ENCODE assay signal across 7 cellular contexts in the genomic region with DNA sequence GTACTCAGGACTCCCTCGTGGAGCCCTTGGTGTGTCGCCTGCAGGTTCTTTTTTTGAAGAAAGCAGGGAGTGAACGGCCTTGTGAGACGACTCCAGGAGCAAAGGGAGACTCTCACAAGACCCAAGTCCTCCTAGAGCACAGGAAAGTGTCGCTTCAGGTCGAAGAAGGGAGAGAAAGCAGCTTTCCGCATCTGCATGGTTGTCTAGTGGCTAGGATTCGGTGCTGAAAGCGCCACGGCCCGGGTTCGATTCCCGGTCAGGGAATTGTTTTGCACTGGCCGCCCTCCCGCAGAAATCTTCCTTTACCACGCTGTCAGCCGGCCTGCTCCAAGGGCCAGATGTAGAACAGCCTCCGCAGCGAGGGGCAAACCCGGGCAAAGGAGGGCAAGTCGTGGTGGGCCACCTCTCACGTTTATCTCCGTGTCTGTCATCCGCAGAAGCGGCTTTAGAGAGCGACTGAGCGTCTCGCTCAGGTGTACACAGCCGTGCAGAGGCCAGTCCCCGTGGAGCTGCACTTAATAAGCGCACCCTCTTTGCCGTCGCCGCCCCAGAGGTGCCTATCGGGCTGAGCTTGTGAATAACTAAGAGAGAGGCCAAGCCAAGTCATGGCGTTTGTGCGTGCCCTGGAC.
DNase-seq lines count a peak whose midpoint lies in the region; ATAC-seq, FAIRE-seq and TF ChIP-seq lines count a peak whose summit lies in the region.
"Not testable (repeated sequence)": the region's sequence is repeated elsewhere in the genome, so short reads cannot be mapped to it uniquely, and the experiment has no call there.

No MANE protein-coding gene starts in this region.

- H3K9me2 ChIP-seq in GM23338 (ENCODE audit: insufficient read depth), result not testable (repeated sequence)

- WGBS in A549 (ENCODE audit: missing lambda C conversion rate), result 69% methylated on average over 17 of the region's 37 CpGs
- WGBS in endodermal cell (ENCODE audit: insufficient coverage in 1 of 2, insufficient read length in 1 of 2), 2 experiments, result 94 to 97% methylated on average over 13 to 18 of the region's 37 CpGs

- H3K4me3 Mint-ChIP-seq in GM23338, result peak overlapping the region; percentile 71
- peak overlapping the region; percentile 63 for H3K4me3 Mint-ChIP-seq in WTC11
- H3K4me3 Mint-ChIP-seq in endodermal cell, result not testable (repeated sequence)
- H3K4me3 Mint-ChIP-seq in naive B cell, result peak overlapping the region in 6 of 8 donors; percentile 37 to 87 (median 58)

- H3K27ac Mint-ChIP-seq in GM23338; WTC11; activated naive CD4-positive, alpha-beta T cell treated with anti-CD3 and anti-CD28 coated beads, Interleukin-2, amount 50 U/mL, for 72 hours; endodermal cell; naive B cell: not testable (repeated sequence)

- not testable (repeated sequence) for H3K27me3 ChIP-seq in GM23338 (ENCODE audit: insufficient read depth); endodermal cell (ENCODE audit: control insufficient read depth, insufficient read depth, low read length, poor library complexity, severe bottlenecking)

- H3K79me2 ChIP-seq in GM23338 (replicated peaks; ENCODE audit: insufficient read depth), result not testable (repeated sequence)

- H3K4me1 Mint-ChIP-seq in GM23338, WTC11, endodermal cell, naive B cell: not testable (repeated sequence)

- H3K27me3 Mint-ChIP-seq in GM23338 (ENCODE audit: insufficient read depth, low read depth, poor library complexity); WTC11 (ENCODE audit: low read depth); endodermal cell (ENCODE audit: insufficient read depth); naive B cell: not testable (repeated sequence)

- not testable (repeated sequence) for H3K9ac ChIP-seq in endodermal cell (ENCODE audit: extremely low read depth, low read length, poor library complexity, severe bottlenecking)

- TF ChIP-seq RAD21 in A549 (conservative IDR thresholded peaks at IDR 0.05 in 1 of 2, IDR thresholded peaks at IDR 0.05 in 1 of 2), result not testable (repeated sequence)

- not testable (repeated sequence) for H3K4me2 ChIP-seq in A549, GM23338

- not testable (repeated sequence) for TF ChIP-seq CTCF in A549 (IDR thresholded peaks at IDR 0.05); GM23338 (conservative IDR thresholded peaks at IDR 0.05; ENCODE audit: low read depth in 2 of 2); WTC11 (IDR thresholded peaks at IDR 0.05); endodermal cell (conservative IDR thresholded peaks at IDR 0.05)

- not testable (repeated sequence) for TF ChIP-seq POLR2A in A549 (IDR thresholded peaks at IDR 0.05; ENCODE audit: low read length)

- not testable (repeated sequence) for H3K4me3 ChIP-seq in A549; GM23338; endodermal cell (ENCODE audit: low read length)

- H4K20me1 ChIP-seq in GM23338 (replicated peaks; ENCODE audit: insufficient read depth), result not testable (repeated sequence)

- CTCF ChIA-PET in A549 (lab: Yijun Ruan, JAX); WTC11 (lab: Charles Lee): not testable (repeated sequence)

- not testable (repeated sequence) for H3K36me3 Mint-ChIP-seq in GM23338 (ENCODE audit: low read depth); WTC11; activated naive CD4-positive, alpha-beta T cell treated with anti-CD3 and anti-CD28 coated beads, Interleukin-2, amount 50 U/mL, for 72 hours; endodermal cell (ENCODE audit: low read depth); naive B cell

- H3F3A ChIP-seq in GM23338 (replicated peaks; ENCODE audit: low read depth), result not testable (repeated sequence)

- not testable (repeated sequence) for H3K36me3 ChIP-seq in GM23338 (ENCODE audit: insufficient read depth); endodermal cell (ENCODE audit: control insufficient read depth, insufficient read depth, low read length)

- intact Hi-C loops in sciatic nerve (cut with DNase I), result not testable (repeated sequence)

- not testable (repeated sequence) for DNase-seq in A549 (ENCODE audit: low read depth in 1 of 2, low spot score in 1 of 2); GM23338 (ENCODE audit: low spot score); WTC11 (ENCODE audit: low spot score); activated naive CD4-positive, alpha-beta T cell treated with anti-CD3 and anti-CD28 coated beads, Interleukin-2, amount 50 U/mL, for 72 hours (ENCODE audit: low spot score in 2 of 2); naive B cell; sciatic nerve (ENCODE audit: low spot score)
- DNase-seq in endodermal cell, result peak; percentile 20

- ATAC-seq in A549 (peak; percentile 24 to 68; a peak in 2 of 6 replicates), GM23338 (peak; percentile 38), naive B cell (ENCODE audit: low read depth in 2 of 2) (peak in 1 of 2 donors; percentile 45), sciatic nerve (peak; percentile 13)
- ATAC-seq in WTC11, result not testable (repeated sequence)
- peak; percentile 22 to 55 for ATAC-seq in activated naive CD4-positive, alpha-beta T cell treated with anti-CD3 and anti-CD28 coated beads, Interleukin-2, amount 50 U/mL, for 72 hours

- H3K9me3 Mint-ChIP-seq in GM23338; WTC11; activated naive CD4-positive, alpha-beta T cell treated with anti-CD3 and anti-CD28 coated beads, Interleukin-2, amount 50 U/mL, for 72 hours; endodermal cell; naive B cell: not testable (repeated sequence)

- not testable (repeated sequence) for FAIRE-seq in A549 (lab: Jason Lieb, UNC)

- POLR2A ChIA-PET in A549 (lab: Yijun Ruan, JAX); WTC11 (lab: Charles Lee): not testable (repeated sequence)

- not testable (repeated sequence) for TF ChIP-seq EP300 in A549 (IDR thresholded peaks at IDR 0.05)

- not testable (repeated sequence) for H3K4me1 ChIP-seq in A549; GM23338 (ENCODE audit: insufficient read depth); endodermal cell (ENCODE audit: control insufficient read depth, insufficient read depth, low read length)

- not testable (repeated sequence) for H2AFZ ChIP-seq in GM23338

- H3K27ac ChIP-seq in A549; GM23338 (ENCODE audit: low read depth); endodermal cell (ENCODE audit: low read depth, low read length): not testable (repeated sequence)

- not testable (repeated sequence) for H3K9me3 ChIP-seq in A549; endodermal cell (ENCODE audit: control insufficient read depth, low read length)
